1 cellular context compared by ENCODE assay signal in the genomic region with DNA sequence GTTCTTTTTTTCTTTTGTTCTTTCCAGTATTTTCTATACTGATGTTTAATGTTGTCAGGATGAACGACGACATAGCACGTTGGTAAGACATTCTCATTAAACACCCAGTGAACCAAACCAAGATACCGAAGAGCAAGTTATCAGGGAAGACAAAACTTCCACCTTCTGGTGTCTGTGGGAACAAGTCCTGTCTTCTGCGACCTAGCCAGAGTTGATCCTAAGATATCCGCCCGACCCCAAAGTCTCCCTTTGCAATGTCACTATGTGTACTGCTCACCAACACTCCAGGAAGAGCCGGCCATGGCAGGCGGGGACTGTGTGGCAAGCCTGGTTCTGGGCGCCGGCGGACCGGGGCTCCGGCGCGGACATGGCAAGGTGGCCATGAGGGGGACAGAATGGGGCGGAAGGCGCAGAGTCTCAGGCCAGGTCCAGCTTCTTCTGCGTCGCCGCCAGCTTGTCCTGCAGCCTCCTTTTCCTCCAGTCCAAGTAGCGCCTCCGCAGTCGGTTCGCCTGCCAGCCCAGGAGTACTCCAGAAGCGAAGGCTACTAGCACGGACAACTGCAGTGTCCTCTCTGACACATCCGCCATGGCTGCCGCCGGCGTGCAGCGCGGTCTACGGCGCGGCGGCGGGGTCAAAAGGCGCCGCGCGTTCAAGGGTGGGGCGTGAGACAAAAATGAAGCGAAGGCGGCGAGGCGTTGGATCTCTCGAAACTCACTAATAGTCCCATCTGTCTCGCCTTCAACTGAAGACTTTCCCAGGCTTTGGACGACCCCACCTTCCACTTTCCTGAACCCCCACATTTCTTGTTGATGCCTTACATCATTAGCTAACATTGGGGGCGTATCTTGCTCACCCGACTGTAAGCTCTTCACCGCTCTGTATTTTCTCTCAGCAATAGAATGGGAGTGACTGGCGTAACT.
TF ChIP-seq lines count a peak whose summit lies in the region.

Gene MTLN (minus strand): TSS at position 610 of the 921 bp plus-strand sequence. CDS start 22 bp downstream, at position 588.

TF ChIP-seq in HepG2, 621 proteins besides CTCF, POLR2A, EP300 and RAD21 (continued from another document and continues in another):
- TF ChIP-seq, protein P1, sequence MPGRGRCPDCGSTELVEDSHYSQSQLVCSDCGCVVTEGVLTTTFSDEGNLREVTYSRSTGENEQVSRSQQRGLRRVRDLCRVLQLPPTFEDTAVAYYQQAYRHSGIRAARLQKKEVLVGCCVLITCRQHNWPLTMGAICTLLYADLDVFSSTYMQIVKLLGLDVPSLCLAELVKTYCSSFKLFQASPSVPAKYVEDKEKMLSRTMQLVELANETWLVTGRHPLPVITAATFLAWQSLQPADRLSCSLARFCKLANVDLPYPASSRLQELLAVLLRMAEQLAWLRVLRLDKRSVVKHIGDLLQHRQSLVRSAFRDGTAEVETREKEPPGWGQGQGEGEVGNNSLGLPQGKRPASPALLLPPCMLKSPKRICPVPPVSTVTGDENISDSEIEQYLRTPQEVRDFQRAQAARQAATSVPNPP (CRISPR knock-in tag; IDR thresholded peaks at IDR 0.05): 0 out of 2 replicates have a peak, but pooled peaks have one; percentile 47
- 0 out of 2 replicates have a peak, but pooled peaks have one; percentile 50 for TF ChIP-seq SNAI1 (CRISPR knock-in tag; IDR thresholded peaks at IDR 0.05; ENCODE audit: borderline replicate concordance)
- no peak for TF ChIP-seq ZIK1 (CRISPR knock-in tag; IDR thresholded peaks at IDR 0.05; ENCODE audit: borderline replicate concordance, low read depth)
- TF ChIP-seq ZNF138 (CRISPR knock-in tag; IDR thresholded peaks at IDR 0.05; ENCODE audit: low read depth): no peak
- peak; percentile 90 for TF ChIP-seq ASH2L (IDR thresholded peaks at IDR 0.05; ENCODE audit: insufficient read length, low read depth, low read length)
- TF ChIP-seq PPARG (CRISPR knock-in tag; conservative IDR thresholded peaks at IDR 0.05): 0 out of 2 replicates have a peak, but pooled peaks have one; percentile 66
- no peak for TF ChIP-seq ZNF10 (CRISPR knock-in tag; IDR thresholded peaks at IDR 0.05; ENCODE audit: borderline replicate concordance, low read depth)
- TF ChIP-seq RORA (CRISPR knock-in tag; IDR thresholded peaks at IDR 0.05): 0 out of 2 replicates have a peak, but pooled peaks have one; percentile 63
- no peak for TF ChIP-seq SSRP1 (CRISPR knock-in tag; IDR thresholded peaks at IDR 0.05)
- no peak for TF ChIP-seq MTA3 (CRISPR knock-in tag; IDR thresholded peaks at IDR 0.05)
- TF ChIP-seq CCAR2 (optimal IDR thresholded peaks at IDR 0.05; ENCODE audit: low read depth, low read length): no peak
- TF ChIP-seq, protein P2, sequence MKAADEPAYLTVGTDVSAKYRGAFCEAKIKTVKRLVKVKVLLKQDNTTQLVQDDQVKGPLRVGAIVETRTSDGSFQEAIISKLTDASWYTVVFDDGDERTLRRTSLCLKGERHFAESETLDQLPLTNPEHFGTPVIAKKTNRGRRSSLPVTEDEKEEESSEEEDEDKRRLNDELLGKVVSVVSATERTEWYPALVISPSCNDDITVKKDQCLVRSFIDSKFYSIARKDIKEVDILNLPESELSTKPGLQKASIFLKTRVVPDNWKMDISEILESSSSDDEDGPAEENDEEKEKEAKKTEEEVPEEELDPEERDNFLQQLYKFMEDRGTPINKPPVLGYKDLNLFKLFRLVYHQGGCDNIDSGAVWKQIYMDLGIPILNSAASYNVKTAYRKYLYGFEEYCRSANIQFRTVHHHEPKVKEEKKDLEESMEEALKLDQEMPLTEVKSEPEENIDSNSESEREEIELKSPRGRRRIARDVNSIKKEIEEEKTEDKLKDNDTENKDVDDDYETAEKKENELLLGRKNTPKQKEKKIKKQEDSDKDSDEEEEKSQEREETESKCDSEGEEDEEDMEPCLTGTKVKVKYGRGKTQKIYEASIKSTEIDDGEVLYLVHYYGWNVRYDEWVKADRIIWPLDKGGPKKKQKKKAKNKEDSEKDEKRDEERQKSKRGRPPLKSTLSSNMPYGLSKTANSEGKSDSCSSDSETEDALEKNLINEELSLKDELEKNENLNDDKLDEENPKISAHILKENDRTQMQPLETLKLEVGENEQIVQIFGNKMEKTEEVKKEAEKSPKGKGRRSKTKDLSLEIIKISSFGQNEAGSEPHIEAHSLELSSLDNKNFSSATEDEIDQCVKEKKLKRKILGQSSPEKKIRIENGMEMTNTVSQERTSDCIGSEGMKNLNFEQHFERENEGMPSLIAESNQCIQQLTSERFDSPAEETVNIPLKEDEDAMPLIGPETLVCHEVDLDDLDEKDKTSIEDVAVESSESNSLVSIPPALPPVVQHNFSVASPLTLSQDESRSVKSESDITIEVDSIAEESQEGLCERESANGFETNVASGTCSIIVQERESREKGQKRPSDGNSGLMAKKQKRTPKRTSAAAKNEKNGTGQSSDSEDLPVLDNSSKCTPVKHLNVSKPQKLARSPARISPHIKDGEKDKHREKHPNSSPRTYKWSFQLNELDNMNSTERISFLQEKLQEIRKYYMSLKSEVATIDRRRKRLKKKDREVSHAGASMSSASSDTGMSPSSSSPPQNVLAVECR (CRISPR knock-in tag; IDR thresholded peaks at IDR 0.05; ENCODE audit: borderline replicate concordance): peak; percentile 92
- TF ChIP-seq EZH2 (conservative IDR thresholded peaks at IDR 0.05; ENCODE audit: low read depth, low read length): no peak
- no peak for TF ChIP-seq MIXL1 (CRISPR knock-in tag; IDR thresholded peaks at IDR 0.05)
- peak; percentile 92 for TF ChIP-seq POLR2AphosphoS5 (IDR thresholded peaks at IDR 0.05; ENCODE audit: low read depth, low read length)
- TF ChIP-seq ZNF431 (CRISPR knock-in tag; IDR thresholded peaks at IDR 0.05; ENCODE audit: borderline replicate concordance, low read depth): peak; percentile 88
- TF ChIP-seq WIZ (CRISPR knock-in tag; IDR thresholded peaks at IDR 0.05): peak; percentile 62; the same call in 1 of the 2 replicates
- TF ChIP-seq MATR3 (CRISPR knock-in tag; IDR thresholded peaks at IDR 0.05): no peak
- TF ChIP-seq, protein P3, sequence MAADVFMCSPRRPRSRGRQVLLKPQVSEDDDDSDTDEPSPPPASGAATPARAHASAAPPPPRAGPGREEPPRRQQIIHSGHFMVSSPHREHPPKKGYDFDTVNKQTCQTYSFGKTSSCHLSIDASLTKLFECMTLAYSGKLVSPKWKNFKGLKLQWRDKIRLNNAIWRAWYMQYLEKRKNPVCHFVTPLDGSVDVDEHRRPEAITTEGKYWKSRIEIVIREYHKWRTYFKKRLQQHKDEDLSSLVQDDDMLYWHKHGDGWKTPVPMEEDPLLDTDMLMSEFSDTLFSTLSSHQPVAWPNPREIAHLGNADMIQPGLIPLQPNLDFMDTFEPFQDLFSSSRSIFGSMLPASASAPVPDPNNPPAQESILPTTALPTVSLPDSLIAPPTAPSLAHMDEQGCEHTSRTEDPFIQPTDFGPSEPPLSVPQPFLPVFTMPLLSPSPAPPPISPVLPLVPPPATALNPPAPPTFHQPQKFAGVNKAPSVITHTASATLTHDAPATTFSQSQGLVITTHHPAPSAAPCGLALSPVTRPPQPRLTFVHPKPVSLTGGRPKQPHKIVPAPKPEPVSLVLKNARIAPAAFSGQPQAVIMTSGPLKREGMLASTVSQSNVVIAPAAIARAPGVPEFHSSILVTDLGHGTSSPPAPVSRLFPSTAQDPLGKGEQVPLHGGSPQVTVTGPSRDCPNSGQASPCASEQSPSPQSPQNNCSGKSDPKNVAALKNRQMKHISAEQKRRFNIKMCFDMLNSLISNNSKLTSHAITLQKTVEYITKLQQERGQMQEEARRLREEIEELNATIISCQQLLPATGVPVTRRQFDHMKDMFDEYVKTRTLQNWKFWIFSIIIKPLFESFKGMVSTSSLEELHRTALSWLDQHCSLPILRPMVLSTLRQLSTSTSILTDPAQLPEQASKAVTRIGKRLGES (CRISPR knock-in tag; IDR thresholded peaks at IDR 0.05; ENCODE audit: borderline replicate concordance): no peak
- TF ChIP-seq AKNA (CRISPR knock-in tag; IDR thresholded peaks at IDR 0.05; ENCODE audit: borderline replicate concordance): no peak
- no peak for TF ChIP-seq ETS1 (CRISPR knock-in tag; IDR thresholded peaks at IDR 0.05)
- 0 out of 2 replicates have a peak, but pooled peaks have one; percentile 32 for TF ChIP-seq NFATC3 (CRISPR knock-in tag; IDR thresholded peaks at IDR 0.05)
- no peak for TF ChIP-seq SMYD3 (CRISPR knock-in tag; IDR thresholded peaks at IDR 0.05)
- TF ChIP-seq, protein P4, sequence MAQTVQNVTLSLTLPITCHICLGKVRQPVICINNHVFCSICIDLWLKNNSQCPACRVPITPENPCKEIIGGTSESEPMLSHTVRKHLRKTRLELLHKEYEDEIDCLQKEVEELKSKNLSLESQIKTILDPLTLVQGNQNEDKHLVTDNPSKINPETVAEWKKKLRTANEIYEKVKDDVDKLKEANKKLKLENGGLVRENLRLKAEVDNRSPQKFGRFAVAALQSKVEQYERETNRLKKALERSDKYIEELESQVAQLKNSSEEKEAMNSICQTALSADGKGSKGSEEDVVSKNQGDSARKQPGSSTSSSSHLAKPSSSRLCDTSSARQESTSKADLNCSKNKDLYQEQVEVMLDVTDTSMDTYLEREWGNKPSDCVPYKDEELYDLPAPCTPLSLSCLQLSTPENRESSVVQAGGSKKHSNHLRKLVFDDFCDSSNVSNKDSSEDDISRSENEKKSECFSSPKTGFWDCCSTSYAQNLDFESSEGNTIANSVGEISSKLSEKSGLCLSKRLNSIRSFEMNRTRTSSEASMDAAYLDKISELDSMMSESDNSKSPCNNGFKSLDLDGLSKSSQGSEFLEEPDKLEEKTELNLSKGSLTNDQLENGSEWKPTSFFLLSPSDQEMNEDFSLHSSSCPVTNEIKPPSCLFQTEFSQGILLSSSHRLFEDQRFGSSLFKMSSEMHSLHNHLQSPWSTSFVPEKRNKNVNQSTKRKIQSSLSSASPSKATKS (CRISPR knock-in tag; IDR thresholded peaks at IDR 0.05): no peak
- TF ChIP-seq GATA4 (IDR thresholded peaks at IDR 0.05; ENCODE audit: borderline replicate concordance, low read depth): 0 out of 2 replicates have a peak, but pooled peaks have one; percentile 15
- TF ChIP-seq, protein P5, sequence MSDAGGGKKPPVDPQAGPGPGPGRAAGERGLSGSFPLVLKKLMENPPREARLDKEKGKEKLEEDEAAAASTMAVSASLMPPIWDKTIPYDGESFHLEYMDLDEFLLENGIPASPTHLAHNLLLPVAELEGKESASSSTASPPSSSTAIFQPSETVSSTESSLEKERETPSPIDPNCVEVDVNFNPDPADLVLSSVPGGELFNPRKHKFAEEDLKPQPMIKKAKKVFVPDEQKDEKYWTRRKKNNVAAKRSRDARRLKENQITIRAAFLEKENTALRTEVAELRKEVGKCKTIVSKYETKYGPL (CRISPR knock-in tag; IDR thresholded peaks at IDR 0.05): no peak
- TF ChIP-seq ZNF660 (CRISPR knock-in tag; IDR thresholded peaks at IDR 0.05; ENCODE audit: borderline replicate concordance, low read depth): no peak
- no peak for TF ChIP-seq NFYB (CRISPR knock-in tag; IDR thresholded peaks at IDR 0.05)
- peak; percentile 94 for TF ChIP-seq KAT8 (CRISPR knock-in tag; IDR thresholded peaks at IDR 0.05)
- TF ChIP-seq ZNF180 (CRISPR knock-in tag; IDR thresholded peaks at IDR 0.05; ENCODE audit: borderline replicate concordance, low read depth): no peak; the same call in 1 of the 2 replicates
- peak; percentile 81 for TF ChIP-seq ZNF292 (CRISPR knock-in tag; IDR thresholded peaks at IDR 0.05; ENCODE audit: borderline replicate concordance, low read depth)
- peak; percentile 81 for TF ChIP-seq ZNF619 (CRISPR knock-in tag; IDR thresholded peaks at IDR 0.05)
